22 cellular contexts compared by ENCODE assay signal in genomic region chr10:44682516-44682915, GRCh38.
"Had no signal": no experiment of that assay in that cellular context is flagged by ENCODE, and none has a peak within 500 bp of the region (broad histone marks: within the 10 kb centered on the region; RNA-seq: fewer than 3 reads in every experiment).

No MANE protein-coding gene starts in this region.

- H3K36me3 ChIP-seq: breast epithelium, gastroesophageal sphincter, lower lobe of right lung, spleen, thoracic aorta, upper lobe of right lung had no signal

- H3K27ac Mint-ChIP-seq: activated CD4-positive, alpha-beta T cell treated with anti-CD3 and anti-CD28 coated beads, Interleukin-2, amount 10 ng/mL, durations not matched to agents 7 days and 5 days; activated CD8-positive, alpha-beta T cell treated with anti-CD3 and anti-CD28 coated beads, Interleukin-2, amount 10 ng/mL, durations not matched to agents 7 days and 5 days; activated naive CD8-positive, alpha-beta T cell; activated T-helper 2 cell treated with anti-CD3 and anti-CD28 coated beads, Interferon-gamma antibody, Interleukin-2, Interleukin-4, amounts not matched to agents 10 μg/mL and 5 μg/mL and 100 μg/mL, durations not matched to agents 14 hours and 24 hours and 36 hours; endodermal cell; naive B cell had no signal

- H3K27ac ChIP-seq: breast epithelium, gastroesophageal sphincter, lower lobe of right lung, spleen, thoracic aorta, upper lobe of right lung, VCaP had no signal

- H3K27me3 ChIP-seq: breast epithelium, gastroesophageal sphincter, spleen, upper lobe of right lung had no signal

- H3K36me3 Mint-ChIP-seq: activated naive CD8-positive, alpha-beta T cell; naive B cell had no signal

- H3K4me1 ChIP-seq: breast epithelium, gastroesophageal sphincter, lower lobe of right lung, spleen, upper lobe of right lung had no signal

- H3K9me3 Mint-ChIP-seq: activated CD4-positive, alpha-beta T cell treated with anti-CD3 and anti-CD28 coated beads, Interleukin-2, amount 10 ng/mL, durations not matched to agents 7 days and 5 days; activated T-cell treated with anti-CD3 and anti-CD28 coated beads, Interleukin-2, amount 50 U/mL, for 4 hours; activated T-helper 2 cell treated with anti-CD3 and anti-CD28 coated beads, Interferon-gamma antibody, Interleukin-2, Interleukin-4, amounts not matched to agents 10 μg/mL and 5 μg/mL and 100 μg/mL, durations not matched to agents 14 hours and 24 hours and 36 hours; endodermal cell; naive B cell had no signal

- H3K4me1 Mint-ChIP-seq: activated CD4-positive, alpha-beta T cell treated with anti-CD3 and anti-CD28 coated beads, Interleukin-2, amount 10 ng/mL, durations not matched to agents 7 days and 5 days; endodermal cell; naive B cell had no signal

- H3K9me3 ChIP-seq: breast epithelium, gastroesophageal sphincter, lower lobe of right lung, spleen, thoracic aorta, upper lobe of right lung had no signal

- DNase-seq: activated CD4-positive, alpha-beta T cell treated with anti-CD3 and anti-CD28 coated beads, Interleukin-2, amount 10 ng/mL, durations not matched to agents 7 days and 5 days; activated CD8-positive, alpha-beta T cell treated with anti-CD3 and anti-CD28 coated beads, Interleukin-2, amount 10 ng/mL, durations not matched to agents 7 days and 5 days; activated naive CD4-positive, alpha-beta T cell; activated T-cell treated with anti-CD3 and anti-CD28 coated beads, Interleukin-2, amount 50 U/mL, for 4 hours; cortex of kidney; endodermal cell; head of caudate nucleus; hypothalamus; lower lobe of right lung; naive B cell; retina; spleen; stimulated activated CD4-positive, alpha-beta T cell treated with anti-CD3 and anti-CD28 coated beads, Interleukin-4, amount 100 ng/mL, for 1 hour; stimulated activated naive CD4-positive, alpha-beta T cell; upper lobe of right lung had no signal

- H3K4me3 ChIP-seq: breast epithelium, gastroesophageal sphincter, lower lobe of right lung, spleen, thoracic aorta, upper lobe of right lung had no signal

- H3K27me3 Mint-ChIP-seq: activated CD4-positive, alpha-beta T cell treated with anti-CD3 and anti-CD28 coated beads, Interleukin-2, amount 10 ng/mL, durations not matched to agents 7 days and 5 days had no signal

- ATAC-seq: activated CD4-positive, CD25-positive, alpha-beta regulatory T cell treated with anti-CD3 and anti-CD28 coated beads, Interleukin-2, amount 50 U/mL, for 24 hours; activated CD8-positive, alpha-beta T cell treated with anti-CD3 and anti-CD28 coated beads, Interleukin-2, amount 10 ng/mL, durations not matched to agents 7 days and 5 days; activated T-cell treated with anti-CD3 and anti-CD28 coated beads, Interleukin-2, amount 50 U/mL, for 4 hours; gastroesophageal sphincter; lower lobe of right lung; upper lobe of right lung had no signal

- H3K4me3 Mint-ChIP-seq: activated CD4-positive, alpha-beta T cell treated with anti-CD3 and anti-CD28 coated beads, Interleukin-2, amount 10 ng/mL, durations not matched to agents 7 days and 5 days; activated CD8-positive, alpha-beta T cell treated with anti-CD3 and anti-CD28 coated beads, Interleukin-2, amount 10 ng/mL, durations not matched to agents 7 days and 5 days; activated naive CD8-positive, alpha-beta T cell; activated T-cell treated with anti-CD3 and anti-CD28 coated beads, Interleukin-2, amount 50 U/mL, for 4 hours; endodermal cell had no signal
